In the genomic region with DNA sequence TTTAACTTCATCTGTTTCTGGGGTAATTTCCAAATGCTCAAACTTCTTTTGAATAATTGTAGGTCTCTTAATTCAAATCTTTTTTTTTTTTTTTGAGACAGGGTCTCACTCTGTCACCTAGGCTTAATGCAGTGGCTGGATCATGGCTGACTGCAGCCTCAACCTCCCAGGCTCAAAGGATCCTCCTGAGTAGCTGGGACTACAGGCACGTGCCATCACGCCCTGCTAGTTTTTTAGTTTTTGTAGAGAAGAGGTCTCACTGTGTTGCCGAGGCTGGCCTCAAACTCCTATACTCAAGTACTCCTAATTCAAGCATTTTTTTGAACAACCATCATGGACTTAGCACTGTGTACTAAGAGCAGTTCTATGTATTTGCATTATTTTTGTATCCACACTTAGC, we compare ENCODE assay signal across 1 cellular context.
TF ChIP-seq lines count a peak whose summit lies in the region.

No MANE protein-coding gene starts in this region.

TF ChIP-seq in HepG2, 621 proteins besides CTCF, POLR2A, EP300 and RAD21:
- TF ChIP-seq ZNF550 (CRISPR knock-in tag; IDR thresholded peaks at IDR 0.05; ENCODE audit: borderline replicate concordance) (no peak), NR2F1 (CRISPR knock-in tag; IDR thresholded peaks at IDR 0.05) (no peak), ZNF768 (CRISPR knock-in tag; IDR thresholded peaks at IDR 0.05) (no peak), KLF9 (CRISPR knock-in tag; IDR thresholded peaks at IDR 0.05; ENCODE audit: low read depth) (no peak), ZNF441 (CRISPR knock-in tag; IDR thresholded peaks at IDR 0.05; ENCODE audit: borderline replicate concordance) (no peak), ZNF234 (CRISPR knock-in tag; conservative IDR thresholded peaks at IDR 0.05) (no peak), ZNF562 (CRISPR knock-in tag; IDR thresholded peaks at IDR 0.05; ENCODE audit: borderline replicate concordance) (no peak), ZNF569 (CRISPR knock-in tag; IDR thresholded peaks at IDR 0.05; ENCODE audit: borderline replicate concordance) (no peak), ZNF788 (CRISPR knock-in tag; IDR thresholded peaks at IDR 0.05; ENCODE audit: borderline replicate concordance) (no peak)
